In genomic region chr6:125791151-125791819, GRCh38 we compare ENCODE assay signal across 8 cellular contexts. TPM values are rescaled to one million over a fixed set of nuclear protein-coding genes. Genes with fewer than 3 reads are reported as not detected.
DNase-seq lines count a peak whose midpoint lies in the region; ATAC-seq and TF ChIP-seq lines count a peak whose summit lies in the region.

No MANE protein-coding gene starts in this region.

- H3K9me3 Mint-ChIP-seq in progenitor cell of endocrine pancreas (ENCODE audit: low read depth) = no peaks in the 10 kb centered on the region

- DNase-seq in GF-D8 (lab: John Stamatoyannopoulos, UW) = peak; percentile 18
- DNase-seq in HuH-7 (ENCODE audit: low spot score) = peak; percentile 71
- no peak for DNase-seq in RWPE2 (ENCODE audit: low spot score)
- DNase-seq in amniotic epithelial cell (ENCODE audit: low read depth) = peak; percentile 60
- DNase-seq in right atrium auricular region (ENCODE audit: low spot score) = peak; percentile 76
- no peak for DNase-seq in progenitor cell of endocrine pancreas (ENCODE audit: low spot score, unreplicated experiment)
- no peak for DNase-seq in middle frontal gyrus (ENCODE audit: extremely low spot score, low spot score)

- peaks cover 16% of the 10 kb centered on the region for H3K4me1 Mint-ChIP-seq in progenitor cell of endocrine pancreas (ENCODE audit: low read depth)

- H3K27ac ChIP-seq in RWPE2 (ENCODE audit: poor library complexity, severe bottlenecking) (peak overlapping the region; percentile 60), right atrium auricular region (peak overlapping the region; percentile 95)

- TF ChIP-seq CTCF in RWPE2 (IDR thresholded peaks at IDR 0.05; ENCODE audit: poor library complexity, severe bottlenecking) = peak; percentile 72
- peak; percentile 38 to 65 for TF ChIP-seq CTCF in right atrium auricular region (IDR thresholded peaks at IDR 0.05)
- TF ChIP-seq CTCF in progenitor cell of endocrine pancreas (IDR thresholded peaks at IDR 0.05; ENCODE audit: unreplicated experiment) = peak; percentile 62

- no peaks in the 10 kb centered on the region for H3K27me3 ChIP-seq in RWPE2 (ENCODE audit: insufficient read depth, poor library complexity, severe bottlenecking)
- H3K27me3 ChIP-seq in right atrium auricular region = no peaks in the 10 kb centered on the region

- no peaks in the 10 kb centered on the region for H3K36me3 Mint-ChIP-seq in progenitor cell of endocrine pancreas (ENCODE audit: insufficient read depth)

- peak overlapping the region; percentile 87 for H3K27ac Mint-ChIP-seq in progenitor cell of endocrine pancreas

- H3K4me1 ChIP-seq in RWPE2 (ENCODE audit: insufficient read depth, poor library complexity, severe bottlenecking) (peaks cover 35% of the 10 kb centered on the region), right atrium auricular region (peaks cover 0 to 45% of the 10 kb centered on the region in 2 donors)

- H3K4me3 Mint-ChIP-seq in progenitor cell of endocrine pancreas (ENCODE audit: low read depth) = peak overlapping the region; percentile 80

- H3K4me3 ChIP-seq in RWPE2 (ENCODE audit: severe bottlenecking) (peak overlapping the region; percentile 87), right atrium auricular region (peak overlapping the region; percentile 60 to 85)

- H3K9me3 ChIP-seq in RWPE2 (ENCODE audit: severe bottlenecking) = no peaks in the 10 kb centered on the region
- H3K9me3 ChIP-seq in right atrium auricular region = no peaks in the 10 kb centered on the region

- H3K36me3 ChIP-seq in RWPE2 (ENCODE audit: low read depth) (no peaks in the 10 kb centered on the region), right atrium auricular region (no peaks in the 10 kb centered on the region)

- no peaks in the 10 kb centered on the region for H3K27me3 Mint-ChIP-seq in progenitor cell of endocrine pancreas

- ATAC-seq in GM21576 (IDR thresholded peaks at IDR 0.05; ENCODE audit: unreplicated experiment) (peak; percentile 31), RWPE2 (ENCODE audit: low read depth) (peak; percentile 43)

RNA-seq across cellular contexts. Expression of gene NCOA7, which starts 0.5 kb away (rescaled TPM):
- total RNA-seq in right atrium auricular region (10 to 100 TPM; 12.2 to 12.7 TPM), progenitor cell of endocrine pancreas (13.6 and 18.0 TPM in 2 replicates)

RNA-seq across cellular contexts. Expression of gene HEY2, which starts 41.9 kb away (rescaled TPM):
- total RNA-seq in right atrium auricular region (1 to 10 TPM; 1.8 to 2.7 TPM), progenitor cell of endocrine pancreas (1.4 and 2.3 TPM in 2 replicates)

Comparison
In these comparisons a context has a peak if more than half of its experiments do, and no peak if none do; other contexts are left out.
1. DNase-seq: peak in GF-D8 (single experiment), HuH-7 (single experiment), amniotic epithelial cell (single experiment) and right atrium auricular region (single experiment); none in RWPE2 (single experiment), progenitor cell of endocrine pancreas (single experiment) and middle frontal gyrus (single experiment).
2. Peak in every context shown above with its lines, with median percentiles within 50 percentile points of each other: CTCF ChIP-seq.